Comparison of ENCODE assay signal across 24 cellular contexts in the genomic region with DNA sequence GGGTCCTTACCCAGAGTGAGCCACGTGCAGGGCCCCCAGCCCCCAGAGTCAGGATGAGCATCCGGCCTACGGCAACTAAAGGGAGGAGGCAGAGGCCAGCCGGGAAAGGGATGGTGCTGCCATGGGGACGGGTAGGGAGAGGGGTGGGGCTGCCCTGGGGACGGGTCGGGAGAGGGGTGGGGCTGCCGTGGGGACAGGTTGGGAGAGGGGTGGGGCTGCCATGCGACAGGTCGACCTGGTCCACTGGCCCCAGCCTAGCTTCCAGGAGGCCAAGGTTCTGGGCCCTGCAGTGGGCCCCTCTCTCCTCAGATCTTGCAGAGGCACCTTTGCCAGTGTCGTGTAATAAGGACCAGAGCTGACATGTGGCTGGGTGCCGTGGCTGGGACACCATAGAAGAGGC.
"Had no signal": no experiment of that assay in that cellular context is flagged by ENCODE, and none has a peak within 500 bp of the region (broad histone marks: within the 10 kb centered on the region; RNA-seq: fewer than 3 reads in every experiment).

No MANE protein-coding gene starts in this region.

- H3K27me3 Mint-ChIP-seq: dendritic cell treated with granulocyte-macrophage colony-stimulating factor and Interleukin-4, amounts not matched to agents 40 ng/mL and 50 ng/mL, for 4 days; effector memory CD8-positive, alpha-beta T cell had no signal

- H3K4me1 Mint-ChIP-seq: endodermal cell, mesothelial cell of epicardium had no signal

- ATAC-seq: effector memory CD8-positive, alpha-beta T cell; esophagus mucosa; gastrocnemius medialis; heart right ventricle; left colon; left lobe of liver; mucosa of descending colon had no signal

- H3K27ac Mint-ChIP-seq: dendritic cell treated with granulocyte-macrophage colony-stimulating factor and Interleukin-4, amounts not matched to agents 40 ng/mL and 50 ng/mL, for 4 days; endodermal cell; mesothelial cell of epicardium had no signal

- H3K4me3 Mint-ChIP-seq: dendritic cell treated with granulocyte-macrophage colony-stimulating factor and Interleukin-4, amounts not matched to agents 40 ng/mL and 50 ng/mL, for 4 days; effector memory CD8-positive, alpha-beta T cell; endodermal cell; mesothelial cell of epicardium had no signal

- DNase-seq: cerebellar nuclear complex; colonic mucosa; cortex of kidney; effector CD8-positive, alpha-beta T cell; effector memory CD8-positive, alpha-beta T cell; endodermal cell; erythroblast; esophagus squamous epithelium; foreskin fibroblast; foreskin melanocyte; gastrocnemius medialis; glutamatergic neuron; head of caudate nucleus; heart right ventricle; hippocampal formation; left colon; left ventricle myocardium inferior; lower lobe of right lung; mesenchymal stem cell; mucosa of descending colon had no signal

- H3K9me3 Mint-ChIP-seq: dendritic cell treated with granulocyte-macrophage colony-stimulating factor and Interleukin-4, amounts not matched to agents 40 ng/mL and 50 ng/mL, for 4 days; effector memory CD8-positive, alpha-beta T cell; endodermal cell; mesothelial cell of epicardium had no signal
